ENCODE assay signal across 7 cellular contexts in the genomic region with DNA sequence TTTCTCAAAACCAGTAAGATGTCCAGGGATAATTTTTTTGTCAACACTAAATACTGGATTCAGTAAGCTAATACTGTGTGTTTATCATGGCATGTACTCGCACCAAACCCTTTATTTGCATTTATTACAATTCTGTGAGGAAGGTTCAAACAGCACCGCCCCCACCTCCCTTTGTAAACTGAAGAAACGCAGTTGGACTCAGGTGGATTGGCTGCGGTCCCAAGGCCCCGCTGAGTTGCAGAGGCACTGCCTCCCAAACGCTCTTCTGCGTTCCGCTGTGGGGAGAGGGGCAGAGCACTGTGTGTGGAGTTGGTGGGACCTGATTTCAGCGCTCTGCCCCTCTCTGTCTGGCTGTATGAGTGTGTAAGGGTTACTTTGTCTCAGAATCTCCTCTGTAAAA. TPM values are rescaled to one million over a fixed set of nuclear protein-coding genes. Genes with fewer than 3 reads are reported as not detected.
DNase-seq lines count a peak whose midpoint lies in the region; ATAC-seq and TF ChIP-seq lines count a peak whose summit lies in the region.

No MANE protein-coding gene starts in this region.

- in situ Hi-C loops in GM13976 (cut with MboI; ENCODE audit: low sequenced_read_pairs, unreplicated experiment): no loop called here

- DNase-seq in GM13976 (ENCODE audit: low spot score) (peak; percentile 27), NAMALWA (ENCODE audit: low spot score) (peak; percentile 41), neural crest cell (ENCODE audit: low read depth, low spot score) (no peak), NCI-H524 treated with DMSO at 0.1 percent for 48 hours (lab: John Stamatoyannopoulos, UW) (no peak)
- DNase-seq in activated naive CD4-positive, alpha-beta T cell treated with anti-CD3 and anti-CD28 coated beads, Interleukin-2, amount 50 U/mL, for 72 hours (ENCODE audit: low spot score in 2 of 2): no peak
- no peak for DNase-seq in stimulated activated naive CD4-positive, alpha-beta T cell treated with Interleukin-2 at 50 U/mL for 16 hours (lab: John Stamatoyannopoulos, UW)

- no peak for ATAC-seq in activated naive CD4-positive, alpha-beta T cell treated with anti-CD3 and anti-CD28 coated beads, Interleukin-2, amount 50 U/mL, for 72 hours
- ATAC-seq in HG02885 (IDR thresholded peaks at IDR 0.05; ENCODE audit: poor library complexity, unreplicated experiment): no peak

- peaks cover 23% of the 10 kb centered on the region for H3K4me1 Mint-ChIP-seq in neural crest cell

- H3K36me3 Mint-ChIP-seq in activated naive CD4-positive, alpha-beta T cell treated with anti-CD3 and anti-CD28 coated beads, Interleukin-2, amount 50 U/mL, for 72 hours: peaks cover 21 to 24% of the 10 kb centered on the region in 2 donors
- peaks cover 12% of the 10 kb centered on the region for H3K36me3 Mint-ChIP-seq in neural crest cell (ENCODE audit: low read depth)

- peak overlapping the region; percentile 81 to 98 for H3K27ac Mint-ChIP-seq in activated naive CD4-positive, alpha-beta T cell treated with anti-CD3 and anti-CD28 coated beads, Interleukin-2, amount 50 U/mL, for 72 hours
- peak overlapping the region; percentile 72 for H3K27ac Mint-ChIP-seq in neural crest cell (ENCODE audit: unreplicated experiment)

- H3K27me3 Mint-ChIP-seq in neural crest cell (ENCODE audit: low read depth): peaks cover 3% of the 10 kb centered on the region

- no peak for TF ChIP-seq CTCF in GM13976 (IDR thresholded peaks at IDR 0.05; ENCODE audit: borderline replicate concordance, control extremely low read depth, extremely low read depth, insufficient read depth, missing control alignments)
- TF ChIP-seq CTCF in neural crest cell (conservative IDR thresholded peaks at IDR 0.05): no peak

- no peaks in the 10 kb centered on the region for H3K9me3 Mint-ChIP-seq in activated naive CD4-positive, alpha-beta T cell treated with anti-CD3 and anti-CD28 coated beads, Interleukin-2, amount 50 U/mL, for 72 hours
- no peaks in the 10 kb centered on the region for H3K9me3 Mint-ChIP-seq in neural crest cell

- peak overlapping the region; percentile 88 for H3K4me3 Mint-ChIP-seq in neural crest cell

RNA-seq across cellular contexts. Expression of gene RCCD1, which starts 1.2 kb away (rescaled TPM):
- total RNA-seq in activated naive CD4-positive, alpha-beta T cell treated with anti-CD3 and anti-CD28 coated beads, Interleukin-2, amount 50 U/mL, for 72 hours: 10 to 100 TPM; 37.7 to 58.7 TPM
- 20.6 and 20.9 TPM in 2 replicates for total RNA-seq in neural crest cell

RNA-seq across cellular contexts. Expression of gene UNC45A, which starts 20.8 kb away (rescaled TPM):
- 100 to 1,000 TPM in 1 of 2 donors, 10 to 100 TPM in 1; 75.5 to 112 TPM for total RNA-seq in activated naive CD4-positive, alpha-beta T cell treated with anti-CD3 and anti-CD28 coated beads, Interleukin-2, amount 50 U/mL, for 72 hours
- total RNA-seq in neural crest cell: 65.4 and 73.8 TPM in 2 replicates

RNA-seq across cellular contexts. Expression of gene HDDC3, which starts 23.6 kb away (rescaled TPM):
- total RNA-seq in activated naive CD4-positive, alpha-beta T cell treated with anti-CD3 and anti-CD28 coated beads, Interleukin-2, amount 50 U/mL, for 72 hours: 10 to 100 TPM; 18.9 to 32.4 TPM
- total RNA-seq in neural crest cell: 15.7 and 16.7 TPM in 2 replicates

RNA-seq across cellular contexts. Expression of gene PRC1, which starts 38.4 kb away (rescaled TPM):
- total RNA-seq in activated naive CD4-positive, alpha-beta T cell treated with anti-CD3 and anti-CD28 coated beads, Interleukin-2, amount 50 U/mL, for 72 hours: 100 to 1,000 TPM; 115 to 233 TPM
- total RNA-seq in neural crest cell: 160 and 161 TPM in 2 replicates

RNA-seq across cellular contexts. Expression of gene MAN2A2, which starts 52.8 kb away (rescaled TPM):
- total RNA-seq in activated naive CD4-positive, alpha-beta T cell treated with anti-CD3 and anti-CD28 coated beads, Interleukin-2, amount 50 U/mL, for 72 hours: 100 to 1,000 TPM in 1 of 2 donors, 10 to 100 TPM in 1; 99.8 to 225 TPM
- total RNA-seq in neural crest cell: 78.0 and 81.6 TPM in 2 replicates

Comparison
In these comparisons a context has a peak if more than half of its experiments do, and no peak if none do; other contexts are left out.
1. DNase-seq: peak in GM13976 (single experiment) and NAMALWA (single experiment); none in activated naive CD4-positive, alpha-beta T cell treated with anti-CD3 and anti-CD28 coated beads, Interleukin-2, amount 50 U/mL, for 72 hours (0 of 2), neural crest cell (single experiment), stimulated activated naive CD4-positive, alpha-beta T cell treated with Interleukin-2 at 50 U/mL for 16 hours (single experiment) and NCI-H524 treated with DMSO at 0.1 percent for 48 hours (single experiment).